Comparison of ENCODE assay signal across 8 cellular contexts in genomic region chr4:152408514-152409327, GRCh38.
A peak's percentile ranks its signal among the peaks of the same experiment; 100 is the strongest.
DNase-seq lines count a peak whose midpoint lies in the region; ATAC-seq and TF ChIP-seq lines count a peak whose summit lies in the region.

No MANE protein-coding gene starts in this region.

- intact Hi-C loops in esophagus squamous epithelium (cut with DNase I) = no loop called here

- H3K9me3 Mint-ChIP-seq in osteocyte (ENCODE audit: unreplicated experiment) = no peaks in the 10 kb centered on the region

- H3K27me3 ChIP-seq in HAP-1 (ENCODE audit: low read depth) (no peaks in the 10 kb centered on the region), esophagus squamous epithelium (no peaks in the 10 kb centered on the region)

- H3K4me1 ChIP-seq in HAP-1 = no peaks in the 10 kb centered on the region
- H3K4me1 ChIP-seq in esophagus squamous epithelium = no peaks in the 10 kb centered on the region

- H3K36me3 Mint-ChIP-seq in osteocyte (ENCODE audit: unreplicated experiment) = peaks cover 8% of the 10 kb centered on the region

- H3K9me3 ChIP-seq in HAP-1 (no peaks in the 10 kb centered on the region), esophagus squamous epithelium (no peaks in the 10 kb centered on the region)

- in situ Hi-C loops in HAP-1 (cut with MboI; ENCODE audit: low sequenced_read_pairs) = loop anchor here (25.0 kb wide), 1 partner anchor 679 kb away; no protein-coding TSS in a partner anchor

- ATAC-seq in HG02610 (IDR thresholded peaks at IDR 0.05; ENCODE audit: unreplicated experiment) (no peak), GM21381 (IDR thresholded peaks at IDR 0.05; ENCODE audit: unreplicated experiment) (no peak)

- DNase-seq in NCI-H510A treated with DMSO at 0.1 percent for 48 hours (lab: John Stamatoyannopoulos, UW) (peak; percentile 22), NCI-H510A (lab: John Stamatoyannopoulos, UW) (no peak), HAP-1 (ENCODE audit: low spot score in 2 of 2) (peak; percentile 49 to 62), RPMI7951 (ENCODE audit: low read depth) (peak; percentile 17), esophagus squamous epithelium (lab: John Stamatoyannopoulos, UW) (no peak), osteocyte (ENCODE audit: extremely low spot score, unreplicated experiment) (no peak)

- H3K27ac Mint-ChIP-seq in osteocyte (ENCODE audit: unreplicated experiment) = no peak overlapping the region

- no peak for TF ChIP-seq POLR2A in esophagus squamous epithelium (IDR thresholded peaks at IDR 0.05)

- no peak overlapping the region for H3K27ac ChIP-seq in esophagus squamous epithelium

- H3K4me3 Mint-ChIP-seq in osteocyte (ENCODE audit: unreplicated experiment) = no peak overlapping the region

- WGBS in esophagus squamous epithelium, 2 donors = 52 to 62% methylated on average over 3 of the region's 3 CpGs

- H3K4me1 Mint-ChIP-seq in osteocyte (ENCODE audit: unreplicated experiment) = no peaks in the 10 kb centered on the region

- H3K4me3 ChIP-seq in HAP-1 (no peak overlapping the region), esophagus squamous epithelium (no peak overlapping the region)

- H3K27me3 Mint-ChIP-seq in osteocyte (ENCODE audit: unreplicated experiment) = no peaks in the 10 kb centered on the region

- no peaks in the 10 kb centered on the region; the same call in 1 of the 2 replicates for H3K36me3 ChIP-seq in HAP-1 (replicated peaks)
- peaks cover 0 to 10% (median 0%) of the 10 kb centered on the region in 3 donors for H3K36me3 ChIP-seq in esophagus squamous epithelium

- TF ChIP-seq CTCF in esophagus squamous epithelium (IDR thresholded peaks at IDR 0.05) (peak in 5 of 6 experiments; percentile 22 to 67 (median 30)), osteocyte (IDR thresholded peaks at IDR 0.05) (peak; percentile 57)

Comparison
In these comparisons a context has a peak if more than half of its experiments do, and no peak if none do; other contexts are left out.
1. DNase-seq: peak in NCI-H510A treated with DMSO at 0.1 percent for 48 hours (single experiment), HAP-1 (2 of 2) and RPMI7951 (single experiment); none in NCI-H510A (single experiment), esophagus squamous epithelium (single experiment) and osteocyte (single experiment).